In the genomic region with DNA sequence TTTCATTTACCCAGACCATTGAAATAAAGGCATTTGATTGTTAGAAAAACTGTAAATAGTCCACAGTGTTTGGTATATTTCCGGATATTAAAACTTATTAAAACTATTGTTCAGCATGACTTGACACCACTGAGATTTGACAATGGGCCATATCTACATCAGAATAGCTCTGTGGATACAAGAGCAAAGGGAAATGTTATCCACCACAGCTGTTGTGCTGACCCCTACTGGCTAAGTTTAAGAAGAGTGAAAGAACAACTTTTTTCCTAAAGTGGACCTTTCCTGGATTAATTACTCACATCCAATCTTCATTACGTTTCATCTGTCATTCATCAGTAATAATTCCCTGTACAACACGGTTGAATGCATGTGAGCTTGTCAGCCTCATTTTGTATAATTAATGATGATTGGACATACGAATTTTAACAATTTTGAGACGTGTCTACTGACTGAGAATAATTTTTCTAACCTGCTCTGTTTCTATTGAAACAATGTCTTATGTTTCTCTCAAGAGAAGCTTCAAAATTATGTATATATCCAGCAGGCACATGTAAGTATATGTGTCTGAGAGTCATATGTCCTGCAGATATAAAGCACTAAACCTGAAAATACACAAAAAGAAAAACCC, we compare ENCODE assay signal across 8 cellular contexts.
DNase-seq lines count a peak whose midpoint lies in the region; ATAC-seq and TF ChIP-seq lines count a peak whose summit lies in the region.

No MANE protein-coding gene starts in this region.

- ATAC-seq in GM21423 (IDR thresholded peaks at IDR 0.05; ENCODE audit: unreplicated experiment) (peak; percentile 44), HG03354 (IDR thresholded peaks at IDR 0.05; ENCODE audit: poor library complexity, severe bottlenecking, unreplicated experiment) (no peak), GM21528 (IDR thresholded peaks at IDR 0.05; ENCODE audit: low FRiP score, unreplicated experiment) (no peak)

- no peaks in the 10 kb centered on the region for H3K36me3 Mint-ChIP-seq in T-helper 2 cell treated with Interferon-gamma antibody and Interleukin-4, amounts not matched to agents 5 μg/mL and 100 μg/mL, for 36 hours (ENCODE audit: low read depth)

- H3K9me3 Mint-ChIP-seq in T-helper 2 cell treated with Interferon-gamma antibody and Interleukin-4, amounts not matched to agents 5 μg/mL and 100 μg/mL, for 36 hours, result no peaks in the 10 kb centered on the region

- H3K27ac ChIP-seq in dorsolateral prefrontal cortex, result no peak overlapping the region

- no peak overlapping the region for H3K27ac Mint-ChIP-seq in T-helper 2 cell treated with Interferon-gamma antibody and Interleukin-4, amounts not matched to agents 5 μg/mL and 100 μg/mL, for 36 hours

- no peaks in the 10 kb centered on the region for H3K4me1 Mint-ChIP-seq in T-helper 2 cell treated with Interferon-gamma antibody and Interleukin-4, amounts not matched to agents 5 μg/mL and 100 μg/mL, for 36 hours (ENCODE audit: low read depth)

- DNase-seq in NCI-H146 treated with DMSO at 0.1 percent for 48 hours (lab: John Stamatoyannopoulos, UW; ENCODE audit: unreplicated experiment) (peak; percentile 36), dorsolateral prefrontal cortex (no peak), putamen (ENCODE audit: low spot score) (peak; percentile 4), NCI-H510A (lab: John Stamatoyannopoulos, UW) (no peak)
- DNase-seq in T-helper 2 cell treated with Interferon-gamma antibody and Interleukin-4, amounts not matched to agents 5 μg/mL and 100 μg/mL, for 36 hours (ENCODE audit: low spot score), result no peak

- H3K4me3 ChIP-seq in dorsolateral prefrontal cortex, result no peak overlapping the region

- peak in 51 of 56 donors; percentile 10 to 62 (median 41) for TF ChIP-seq CTCF in dorsolateral prefrontal cortex (IDR thresholded peaks at IDR 0.05 in 54 of 56, conservative IDR thresholded peaks at IDR 0.05 in 2 of 56; ENCODE audit: low read depth in 1 of 56, partially characterized antibody in 56 of 56)

- intact Hi-C loops in dorsolateral prefrontal cortex (cut with DNase I), result loop anchor here in 1 of 2 donors (10.0 kb wide), 1 partner anchor 1443 kb away; no protein-coding TSS in a partner anchor

- H3K4me3 Mint-ChIP-seq in T-helper 2 cell treated with Interferon-gamma antibody and Interleukin-4, amounts not matched to agents 5 μg/mL and 100 μg/mL, for 36 hours, result no peak overlapping the region

- peaks cover 0 to 6% (median 0%) of the 10 kb centered on the region in 45 donors for H3K27me3 ChIP-seq in dorsolateral prefrontal cortex

- no peaks in the 10 kb centered on the region for H3K27me3 Mint-ChIP-seq in T-helper 2 cell treated with Interferon-gamma antibody and Interleukin-4, amounts not matched to agents 5 μg/mL and 100 μg/mL, for 36 hours (ENCODE audit: low read depth)

Comparison
In these comparisons a context has a peak if more than half of its experiments do, and no peak if none do; other contexts are left out.
1. DNase-seq: peak in NCI-H146 treated with DMSO at 0.1 percent for 48 hours (single experiment) and putamen (single experiment); none in dorsolateral prefrontal cortex (0 of 10), T-helper 2 cell treated with Interferon-gamma antibody and Interleukin-4, amounts not matched to agents 5 μg/mL and 100 μg/mL, for 36 hours (single experiment) and NCI-H510A (single experiment).